8 cellular contexts compared by ENCODE assay signal in genomic region chr7:30548762-30549344, GRCh38. TPM values are rescaled to one million over a fixed set of nuclear protein-coding genes. Genes with fewer than 3 reads are reported as not detected.
DNase-seq lines count a peak whose midpoint lies in the region; ATAC-seq, FAIRE-seq and TF ChIP-seq lines count a peak whose summit lies in the region.

No MANE protein-coding gene starts in this region.

- H3K4me1 ChIP-seq in kidney (ENCODE audit: control insufficient read depth in 1 of 2, insufficient read depth in 1 of 2, low read depth in 1 of 2, low read length in 2 of 2), result peaks cover 6 to 13% of the 10 kb centered on the region in 2 donors

- no peaks in the 10 kb centered on the region for H3K9me3 ChIP-seq in T-helper 17 cell (ENCODE audit: control insufficient read depth, low read length, poor library complexity, severe bottlenecking)
- H3K9me3 ChIP-seq in kidney (ENCODE audit: control insufficient read depth in 1 of 2, low read length in 2 of 2), result no peaks in the 10 kb centered on the region

- intact Hi-C loops in kidney (cut with DNase I) (no loop called here), posterior vena cava (cut with DNase I) (no loop called here)

- H3K4me3 ChIP-seq in kidney (ENCODE audit: low read length in 2 of 2), result no peak overlapping the region

- peaks cover 3% of the 10 kb centered on the region for H3K9me3 Mint-ChIP-seq in chondrocyte (ENCODE audit: low read depth)

- H3K9ac ChIP-seq in kidney (ENCODE audit: low read length in 2 of 2), result no peak overlapping the region

- H3K4me1 Mint-ChIP-seq in T-helper 17 cell (peaks cover 6% of the 10 kb centered on the region), chondrocyte (ENCODE audit: low read depth) (peaks cover 30% of the 10 kb centered on the region)

- peaks cover 2% of the 10 kb centered on the region for H3K36me3 Mint-ChIP-seq in T-helper 17 cell (ENCODE audit: low read depth)
- H3K36me3 Mint-ChIP-seq in chondrocyte (ENCODE audit: low read depth), result peaks cover 7% of the 10 kb centered on the region

- peak; percentile 30 for FAIRE-seq in kidney (lab: Jason Lieb, UNC)

- H3K27ac Mint-ChIP-seq in T-helper 17 cell (no peak overlapping the region), chondrocyte (ENCODE audit: unreplicated experiment) (no peak overlapping the region)

- TF ChIP-seq CTCF in chondrocyte (IDR thresholded peaks at IDR 0.05) (peak; percentile 91), kidney (IDR thresholded peaks at IDR 0.05; ENCODE audit: borderline replicate concordance, extremely low read depth, insufficient read depth) (peak; percentile 85)

- H3K27me3 Mint-ChIP-seq in T-helper 17 cell, result no peaks in the 10 kb centered on the region
- no peaks in the 10 kb centered on the region for H3K27me3 Mint-ChIP-seq in chondrocyte (ENCODE audit: low read depth)

- no peaks in the 10 kb centered on the region for H3K36me3 ChIP-seq in kidney (ENCODE audit: control insufficient read depth in 1 of 2, insufficient read depth in 2 of 2, low read length in 2 of 2)

- DNase-seq in D341Med (ENCODE audit: low spot score) (peak; percentile 77), NCI-H128 (lab: John Stamatoyannopoulos, UW; ENCODE audit: unreplicated experiment) (peak; percentile 61), T-helper 17 cell (peak in 1 of 3 donors; percentile 10), chondrocyte (ENCODE audit: low spot score) (no peak), kidney (no peak), posterior vena cava (ENCODE audit: low spot score) (no peak)
- DNase-seq in stimulated activated CD4-positive, alpha-beta T cell treated with anti-CD3 and anti-CD28 coated beads, Interleukin-4, amount 100 ng/mL, for 1 hour, result peak; percentile 23

- H3K4me3 Mint-ChIP-seq in T-helper 17 cell (no peak overlapping the region), chondrocyte (ENCODE audit: unreplicated experiment) (no peak overlapping the region)

- peak; percentile 61 for ATAC-seq in GM21786 (IDR thresholded peaks at IDR 0.05; ENCODE audit: unreplicated experiment)
- ATAC-seq in T-helper 17 cell, result peak; percentile 64

- no peak overlapping the region for H3K27ac ChIP-seq in kidney (ENCODE audit: low read depth in 2 of 2, low read length in 2 of 2)

RNA-seq across cellular contexts. Expression of gene GGCT, which starts 44.2 kb away (rescaled TPM):
- 1 to 10 TPM; 8.4 to 9.6 TPM for total RNA-seq in T-helper 17 cell
- total RNA-seq in chondrocyte, result 24.4 to 31.5 TPM (median 25.6 TPM) in 3 replicates
- total RNA-seq in kidney, result 23.8 TPM
- 70.1 TPM for polyA plus RNA-seq in kidney (ENCODE audit: insufficient read depth, low read depth, low replicate concordance)
- total RNA-seq in posterior vena cava, result 10 to 100 TPM; 19.9 to 22.5 TPM

RNA-seq across cellular contexts. Expression of gene GARS1, which starts 45.8 kb away (rescaled TPM):
- 100 to 1,000 TPM in 1 of 2 donors, 10 to 100 TPM in 1; 84.6 to 114 TPM for total RNA-seq in T-helper 17 cell
- total RNA-seq in chondrocyte, result 224 to 583 TPM (median 581 TPM) in 3 replicates
- total RNA-seq in kidney, result 104 TPM
- 84.3 TPM for polyA plus RNA-seq in kidney (ENCODE audit: insufficient read depth, low read depth, low replicate concordance)
- total RNA-seq in posterior vena cava, result 10 to 100 TPM; 82.8 to 98.1 TPM

Comparison
In these comparisons a context has a peak if more than half of its experiments do, and no peak if none do; other contexts are left out.
1. DNase-seq: peak in D341Med (single experiment), NCI-H128 (single experiment) and stimulated activated CD4-positive, alpha-beta T cell treated with anti-CD3 and anti-CD28 coated beads, Interleukin-4, amount 100 ng/mL, for 1 hour (single experiment); none in chondrocyte (single experiment), kidney (single experiment) and posterior vena cava (single experiment).